ENCODE assay signal across 8 cellular contexts in the genomic region with DNA sequence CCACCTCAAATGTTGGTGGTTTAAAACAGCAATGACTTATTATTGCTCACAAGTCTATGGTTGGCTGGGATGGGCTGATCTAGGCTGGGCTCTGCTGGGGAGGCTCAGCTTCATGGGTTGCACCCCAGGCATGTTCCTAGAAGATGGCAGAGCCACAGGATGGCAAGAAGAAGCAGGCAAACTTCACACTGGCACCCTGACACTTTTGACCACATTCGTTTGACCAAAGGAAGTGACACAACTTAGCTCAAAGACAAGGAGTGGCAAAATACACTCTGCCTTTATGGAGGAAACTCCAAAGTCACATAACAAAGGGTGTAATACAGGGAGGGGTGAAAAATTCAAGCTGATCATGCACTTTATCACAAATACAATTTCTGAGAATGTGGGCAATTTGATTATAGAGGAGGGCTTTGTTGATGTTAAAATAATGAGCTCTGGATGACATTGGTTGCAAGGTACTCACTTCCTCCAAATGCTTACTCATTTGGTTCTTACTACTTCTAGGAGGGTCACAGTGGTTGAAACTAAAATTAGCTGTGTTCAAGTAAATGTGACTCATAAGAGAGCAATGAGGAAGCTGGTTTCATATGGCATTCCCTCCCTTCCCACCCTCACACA.
DNase-seq lines count a peak whose midpoint lies in the region; ATAC-seq, FAIRE-seq and TF ChIP-seq lines count a peak whose summit lies in the region.

No MANE protein-coding gene starts in this region.

- TF ChIP-seq CTCF in left lung (IDR thresholded peaks at IDR 0.05) (no peak), progenitor cell of endocrine pancreas (IDR thresholded peaks at IDR 0.05; ENCODE audit: unreplicated experiment) (no peak), coronary artery (IDR thresholded peaks at IDR 0.05) (no peak)

- H3K4me1 ChIP-seq in left lung, result peaks cover 5 to 8% of the 10 kb centered on the region in 2 donors
- H3K4me1 ChIP-seq in CD4-positive, alpha-beta memory T cell (ENCODE audit: insufficient read depth, low read length), result no peaks in the 10 kb centered on the region

- H3K4me3 Mint-ChIP-seq in activated CD8-positive, alpha-beta T cell treated with anti-CD3 and anti-CD28 coated beads, Interleukin-2, amount 10 ng/mL, durations not matched to agents 7 days and 5 days, result peak overlapping the region; percentile 40
- no peak overlapping the region for H3K4me3 Mint-ChIP-seq in progenitor cell of endocrine pancreas (ENCODE audit: low read depth)
- H3K4me3 Mint-ChIP-seq in CD4-positive, alpha-beta memory T cell, result peak overlapping the region in 1 of 8 donors; percentile 13

- H3K36me3 Mint-ChIP-seq in activated CD8-positive, alpha-beta T cell treated with anti-CD3 and anti-CD28 coated beads, Interleukin-2, amount 10 ng/mL, durations not matched to agents 7 days and 5 days (ENCODE audit: low read depth), result peaks cover 20% of the 10 kb centered on the region
- H3K36me3 Mint-ChIP-seq in progenitor cell of endocrine pancreas (ENCODE audit: insufficient read depth), result no peaks in the 10 kb centered on the region
- H3K36me3 Mint-ChIP-seq in CD4-positive, alpha-beta memory T cell, result no peaks in the 10 kb centered on the region

- POLR2A ChIA-PET in activated CD8-positive, alpha-beta T cell treated with anti-CD3 and anti-CD28 coated beads, Interleukin-2, amount 10 ng/mL, durations not matched to agents 7 days and 5 days (lab: Charles Lee), result interaction anchor here (0.7 kb wide), 1 partner anchor 63 kb away, joined by 3 read pairs; no protein-coding TSS in a partner anchor
- POLR2A ChIA-PET in CD4-positive, alpha-beta memory T cell (lab: Charles Lee; ENCODE audit: partially characterized antibody), result interaction anchor here (1.0 kb wide), 1 partner anchor 63 kb away, joined by 3 read pairs; no protein-coding TSS in a partner anchor

- H3K36me3 ChIP-seq in left lung, result no peaks in the 10 kb centered on the region
- H3K36me3 ChIP-seq in CD4-positive, alpha-beta memory T cell (ENCODE audit: insufficient read depth, low read length), result no peaks in the 10 kb centered on the region

- DNase-seq in GM12891 (ENCODE audit: insufficient read length, low spot score) (no peak), HPDE6-E6E7 (ENCODE audit: extremely low spot score) (peak; percentile 40), left lung (no peak), progenitor cell of endocrine pancreas (ENCODE audit: low spot score, unreplicated experiment) (no peak), coronary artery (ENCODE audit: low spot score) (no peak)
- peak; percentile 43 for DNase-seq in activated CD8-positive, alpha-beta T cell treated with anti-CD3 and anti-CD28 coated beads, Interleukin-2, amount 10 ng/mL, durations not matched to agents 7 days and 5 days
- DNase-seq in CD4-positive, alpha-beta memory T cell, result no peak

- no peak for TF ChIP-seq POLR2A in GM12891 (IDR thresholded peaks at IDR 0.05; ENCODE audit: low read depth, low read length)

- intact Hi-C loops in left lung (cut with DNase I), result no loop called here
- intact Hi-C loops in CD4-positive, alpha-beta memory T cell (cut with micrococcal nuclease), result no loop called here

- H3K27ac ChIP-seq in left lung (peak overlapping the region in 1 of 2 donors; percentile 70), coronary artery (no peak overlapping the region)
- no peak overlapping the region for H3K27ac ChIP-seq in CD4-positive, alpha-beta memory T cell (ENCODE audit: low read depth, low read length)

- H3K9me3 ChIP-seq in left lung, result no peaks in the 10 kb centered on the region
- H3K9me3 ChIP-seq in CD4-positive, alpha-beta memory T cell (ENCODE audit: control insufficient read depth in 1 of 2, low read length in 2 of 2), result no peaks in the 10 kb centered on the region

- peaks cover 43% of the 10 kb centered on the region for H3K4me1 Mint-ChIP-seq in activated CD8-positive, alpha-beta T cell treated with anti-CD3 and anti-CD28 coated beads, Interleukin-2, amount 10 ng/mL, durations not matched to agents 7 days and 5 days (ENCODE audit: low read depth)
- H3K4me1 Mint-ChIP-seq in progenitor cell of endocrine pancreas (ENCODE audit: low read depth), result peaks cover 11% of the 10 kb centered on the region
- H3K4me1 Mint-ChIP-seq in CD4-positive, alpha-beta memory T cell, result peaks cover 0 to 5% (median 1%) of the 10 kb centered on the region in 4 donors

- FAIRE-seq in GM12891 (lab: Jason Lieb, UNC), result peak; percentile 97

- H3K27me3 ChIP-seq in left lung, result no peaks in the 10 kb centered on the region
- no peaks in the 10 kb centered on the region for H3K27me3 ChIP-seq in CD4-positive, alpha-beta memory T cell (ENCODE audit: insufficient read depth, low read length)

- H3K27me3 Mint-ChIP-seq in activated CD8-positive, alpha-beta T cell treated with anti-CD3 and anti-CD28 coated beads, Interleukin-2, amount 10 ng/mL, durations not matched to agents 7 days and 5 days (ENCODE audit: low read depth), result peaks cover 4% of the 10 kb centered on the region
- peaks cover 12% of the 10 kb centered on the region for H3K27me3 Mint-ChIP-seq in progenitor cell of endocrine pancreas
- peaks cover 0 to 3% of the 10 kb centered on the region in 2 donors for H3K27me3 Mint-ChIP-seq in CD4-positive, alpha-beta memory T cell

- peak; percentile 99 for ATAC-seq in GM21515 (IDR thresholded peaks at IDR 0.05; ENCODE audit: unreplicated experiment)
- ATAC-seq in activated CD8-positive, alpha-beta T cell treated with anti-CD3 and anti-CD28 coated beads, Interleukin-2, amount 10 ng/mL, durations not matched to agents 7 days and 5 days, result peak; percentile 92
- ATAC-seq in left lung, result peak; percentile 88

- H3K27ac Mint-ChIP-seq in activated CD8-positive, alpha-beta T cell treated with anti-CD3 and anti-CD28 coated beads, Interleukin-2, amount 10 ng/mL, durations not matched to agents 7 days and 5 days, result peak overlapping the region; percentile 93
- no peak overlapping the region for H3K27ac Mint-ChIP-seq in progenitor cell of endocrine pancreas
- H3K27ac Mint-ChIP-seq in CD4-positive, alpha-beta memory T cell, result no peak overlapping the region

- peaks cover 15% of the 10 kb centered on the region for H3K9me3 Mint-ChIP-seq in activated CD8-positive, alpha-beta T cell treated with anti-CD3 and anti-CD28 coated beads, Interleukin-2, amount 10 ng/mL, durations not matched to agents 7 days and 5 days (ENCODE audit: insufficient read depth)
- H3K9me3 Mint-ChIP-seq in progenitor cell of endocrine pancreas (ENCODE audit: low read depth), result peaks cover 5% of the 10 kb centered on the region
- no peaks in the 10 kb centered on the region for H3K9me3 Mint-ChIP-seq in CD4-positive, alpha-beta memory T cell

- H3K4me3 ChIP-seq in left lung (no peak overlapping the region), coronary artery (no peak overlapping the region)
- H3K4me3 ChIP-seq in CD4-positive, alpha-beta memory T cell (ENCODE audit: low read length in 2 of 2), result no peak overlapping the region

- CTCF ChIA-PET in activated CD8-positive, alpha-beta T cell treated with anti-CD3 and anti-CD28 coated beads, Interleukin-2, amount 10 ng/mL, durations not matched to agents 7 days and 5 days (lab: Charles Lee), result interaction anchor here (0.9 to 3.1 kb wide), 7 partner anchors 13 to 264 kb away, joined by 3 to 26 read pairs (median 3); no protein-coding TSS in a partner anchor
- CTCF ChIA-PET in CD4-positive, alpha-beta memory T cell (lab: Charles Lee; ENCODE audit: partially characterized antibody), result interaction anchor here (1.7 to 2.5 kb wide), 2 partner anchors 12 to 15 kb away, joined by 5 to 7 read pairs; no protein-coding TSS in a partner anchor

TF ChIP-seq in GM12891, 5 proteins besides CTCF, POLR2A, EP300 and RAD21:
- peak; percentile 91 for TF ChIP-seq SPI1 (IDR thresholded peaks at IDR 0.05; ENCODE audit: low read depth, low read length)
- TF ChIP-seq POU2F2 (IDR thresholded peaks at IDR 0.05; ENCODE audit: low read depth, low read length), result no peak

Comparison
In these comparisons a context has a peak if more than half of its experiments do, and no peak if none do; other contexts are left out.
1. DNase-seq: peak in HPDE6-E6E7 (single experiment) and activated CD8-positive, alpha-beta T cell treated with anti-CD3 and anti-CD28 coated beads, Interleukin-2, amount 10 ng/mL, durations not matched to agents 7 days and 5 days (single experiment); none in GM12891 (single experiment), left lung (0 of 2), progenitor cell of endocrine pancreas (single experiment), CD4-positive, alpha-beta memory T cell (0 of 5) and coronary artery (single experiment).
2. Peak in every context shown above with its lines, with median percentiles within 50 percentile points of each other: ATAC-seq.